8 cellular contexts compared by ENCODE assay signal in the genomic region with DNA sequence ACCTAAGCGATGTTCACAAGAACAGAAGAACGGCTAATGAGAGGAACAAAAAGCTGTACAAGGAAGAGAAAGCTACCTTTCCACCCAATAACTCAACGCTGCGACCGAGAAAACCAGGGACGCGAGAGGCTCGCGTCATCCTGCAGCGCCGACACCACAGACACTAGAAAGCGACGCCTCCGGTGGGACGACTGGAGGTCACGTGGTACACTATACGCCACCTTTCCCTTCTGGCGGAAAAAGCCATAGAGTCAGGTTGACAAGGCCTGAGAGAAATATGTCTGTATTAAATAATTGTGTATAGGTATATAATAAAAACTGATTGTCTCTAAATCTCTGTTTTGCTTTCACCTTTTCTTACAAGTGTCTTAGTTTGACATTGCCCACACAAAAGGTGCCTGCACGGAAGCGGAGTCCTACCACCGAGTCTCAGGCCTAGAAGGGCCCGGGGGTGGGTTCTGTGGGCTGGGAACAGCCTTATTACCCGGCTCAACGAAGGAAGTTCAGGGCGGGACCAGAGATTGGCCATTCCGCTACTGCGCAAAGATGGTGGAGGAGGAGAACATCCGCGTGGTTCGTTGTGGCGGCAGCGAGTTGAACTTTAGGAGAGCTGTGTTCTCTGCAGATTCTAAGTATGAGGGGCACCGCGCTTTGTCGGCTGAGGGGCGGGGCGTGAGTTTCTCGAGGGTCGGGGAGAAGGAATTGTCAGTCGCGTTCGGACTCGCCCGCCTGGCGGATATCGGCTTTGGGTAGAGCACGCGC. TPM values are rescaled to one million over a fixed set of nuclear protein-coding genes. Genes with fewer than 3 reads are reported as not detected.
DNase-seq lines count a peak whose midpoint lies in the region; ATAC-seq, FAIRE-seq and TF ChIP-seq lines count a peak whose summit lies in the region.

TSS of gene WDR75 (plus strand) at position 528 of the 762 bp plus-strand sequence. CDS start at position 547, 19 bp downstream.

- no peaks in the 10 kb centered on the region for H3K9me3 Mint-ChIP-seq in natural killer cell

- peak within 1 kb of the TSS; percentile 85 for H3K4me2 ChIP-seq in Loucy (ENCODE audit: low read depth, low read length, poor library complexity, severe bottlenecking)

- H3K4me3 Mint-ChIP-seq in natural killer cell, result peak within 1 kb of the TSS; percentile 96

- no peaks in the 10 kb centered on the region for H3K9me3 ChIP-seq in Loucy (ENCODE audit: insufficient read depth, low read depth, low read length)

- no peaks in the 10 kb centered on the region for H3K27me3 ChIP-seq in Loucy (ENCODE audit: insufficient read depth, low read length, poor library complexity, severe bottlenecking)

- peaks cover 47% of the 10 kb centered on the region for H3K79me2 ChIP-seq in Loucy (ENCODE audit: insufficient read depth, low read length)

- H3F3A ChIP-seq in Loucy (ENCODE audit: low read depth), result no peaks in the 10 kb centered on the region

- no peaks in the 10 kb centered on the region for H3K36me3 Mint-ChIP-seq in natural killer cell

- H3K4me1 Mint-ChIP-seq in natural killer cell, result peaks cover 5 to 7% of the 10 kb centered on the region in 2 donors

- H3K4me3 ChIP-seq in Loucy (ENCODE audit: low read length, poor library complexity, severe bottlenecking), result peak within 1 kb of the TSS; percentile 87

- H3K27ac Mint-ChIP-seq in natural killer cell, result peak within 1 kb of the TSS; percentile 96 to 98

- H3K27me3 Mint-ChIP-seq in natural killer cell (ENCODE audit: low read depth in 2 of 2), result no peaks in the 10 kb centered on the region

- intact Hi-C loops in natural killer cell (cut with micrococcal nuclease), result loop anchor here (2.0 kb wide), 3 partner anchors 220 to 344 kb away; partner anchors contain the start of genes ASNSD1, ORMDL1, OSGEPL1 and PMS1

- peaks cover 45% of the 10 kb centered on the region for H4K20me1 ChIP-seq in Loucy (ENCODE audit: insufficient read depth, low read length, poor library complexity, severe bottlenecking)

- peak within 1 kb of the TSS; percentile 96 for H2AFZ ChIP-seq in Loucy (ENCODE audit: low read length)

- peak; percentile 99 for FAIRE-seq in H54 (lab: Jason Lieb, UNC)

- peak within 1 kb of the TSS; percentile 92 for H3K9ac ChIP-seq in Loucy (ENCODE audit: low read depth, low read length, poor library complexity, severe bottlenecking)

- TF ChIP-seq CTCF in Loucy (conservative IDR thresholded peaks at IDR 0.05; ENCODE audit: low read length) (no peak), natural killer cell (IDR thresholded peaks at IDR 0.05) (no peak)

- peak; percentile 94 to 99 (median 94) for ATAC-seq in natural killer cell

- H3K9me2 ChIP-seq in Loucy (replicated peaks; ENCODE audit: low read depth, low read length), result no peaks in the 10 kb centered on the region

- peaks cover 38% of the 10 kb centered on the region for H3K4me1 ChIP-seq in Loucy (ENCODE audit: insufficient read depth, low read length, poor library complexity, severe bottlenecking)

- H3K36me3 ChIP-seq in Loucy (ENCODE audit: insufficient read depth, low read length), result no peaks in the 10 kb centered on the region

- TF ChIP-seq POLR2A in H54 (IDR thresholded peaks at IDR 0.05; ENCODE audit: low read depth, low read length) (peak; percentile 92), Raji (IDR thresholded peaks at IDR 0.05; ENCODE audit: insufficient read depth, low read depth, low read length) (peak; percentile 86)

- DNase-seq in EL, result peak; percentile 92
- peak; percentile 71 for DNase-seq in H54 (ENCODE audit: insufficient read length, low spot score)
- DNase-seq in activated T-helper 9 cell treated with anti-CD3 and anti-CD28 coated beads, Interleukin-2, amount 50 U/mL, for 16 hours (ENCODE audit: low read depth), result peak; percentile 87
- peak; percentile 96 for DNase-seq in fibroblast of peridontal ligament (ENCODE audit: extremely low read depth)
- DNase-seq in natural killer cell, result peak; percentile 87
- DNase-seq in stimulated activated naive CD4-positive, alpha-beta T cell treated with Interleukin-2 at 50 U/mL for 16 hours (lab: John Stamatoyannopoulos, UW), result peak; percentile 93

RNA-seq across cellular contexts. Expression of gene WDR75, which starts in this region (rescaled TPM):
- 10 to 100 TPM; 31.4 to 38.5 (median 32.3) TPM for total RNA-seq in natural killer cell

Comparison
In these comparisons a context has a peak if more than half of its experiments do, and no peak if none do; other contexts are left out.
1. Peak in every context shown above with its lines: DNase-seq, ATAC-seq and H3K4me3 ChIP-seq.